In the genomic region with DNA sequence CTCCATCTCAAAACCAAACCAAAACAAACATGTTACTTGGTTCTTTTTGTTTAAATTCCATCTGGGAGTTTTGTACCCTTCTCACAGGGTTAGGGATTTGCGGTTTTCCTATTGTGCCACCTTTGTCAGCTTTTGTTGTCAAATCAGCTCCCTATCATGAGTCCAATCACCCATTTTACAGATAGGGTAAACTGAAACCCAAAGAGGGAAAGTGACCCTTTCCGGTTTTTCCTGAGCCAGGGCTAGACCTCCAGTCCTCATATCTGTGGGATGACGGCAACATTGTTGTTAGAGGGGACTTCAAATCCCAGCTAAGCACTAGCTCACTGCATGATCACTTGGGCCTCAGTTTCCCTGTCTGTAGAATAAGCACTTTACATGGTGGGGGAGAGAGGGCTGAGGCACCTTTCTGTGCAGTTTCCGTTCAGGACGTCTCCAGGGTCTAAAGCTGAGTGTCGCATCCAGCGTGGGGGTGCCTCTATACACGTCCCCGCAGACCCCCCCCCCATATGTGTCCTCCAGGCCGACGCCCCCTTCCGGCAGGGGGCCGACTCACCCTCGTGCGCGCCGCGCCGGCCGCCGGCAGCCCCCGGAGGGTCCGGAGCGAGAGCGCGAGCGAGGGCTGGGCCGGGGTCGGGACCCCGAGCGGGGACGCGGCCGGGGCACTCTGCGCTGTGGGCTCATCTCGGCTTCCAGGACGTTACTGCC, we compare ENCODE assay signal across 8 cellular contexts. TPM values are rescaled to one million over a fixed set of nuclear protein-coding genes. Genes with fewer than 3 reads are reported as not detected.
A peak's percentile ranks its signal among the peaks of the same experiment; 100 is the strongest.
DNase-seq lines count a peak whose midpoint lies in the region; ATAC-seq and TF ChIP-seq lines count a peak whose summit lies in the region.

No MANE protein-coding gene starts in this region.

- H3K9me2 ChIP-seq in GM23248 (ENCODE audit: insufficient read depth), result no peaks in the 10 kb centered on the region

- intact Hi-C loops in gastrocnemius medialis (cut with DNase I; ENCODE audit: low total_unique reads), result no loop called here

- ATAC-seq in gastrocnemius medialis (no peak), HG03354 (IDR thresholded peaks at IDR 0.05; ENCODE audit: poor library complexity, severe bottlenecking, unreplicated experiment) (no peak)

- H3K4me3 ChIP-seq in GM23248 (peak overlapping the region; percentile 81), WERI-Rb-1 (ENCODE audit: low read depth, low read length) (peak overlapping the region; percentile 69), fibroblast of pulmonary artery (replicated peaks; ENCODE audit: low read depth, low read length) (peak overlapping the region; percentile 69), gastrocnemius medialis (peak overlapping the region; percentile 41 to 56 (median 48))

- peak; percentile 32 for TF ChIP-seq CTCF in WERI-Rb-1 (IDR thresholded peaks at IDR 0.05; ENCODE audit: low read depth, low read length)
- no peak for TF ChIP-seq CTCF in fibroblast of pulmonary artery (IDR thresholded peaks at IDR 0.05; ENCODE audit: low read length, missing control alignments)
- no peak for TF ChIP-seq CTCF in gastrocnemius medialis (IDR thresholded peaks at IDR 0.05 in 4 of 5, conservative IDR thresholded peaks at IDR 0.05 in 1 of 5)

- H2AFZ ChIP-seq in GM23248, result peak overlapping the region; percentile 96

- peaks cover 8% of the 10 kb centered on the region; the same call in 1 of the 2 replicates for H3F3A ChIP-seq in GM23248 (ENCODE audit: insufficient read depth)

- H3K9me3 ChIP-seq in GM23248 (ENCODE audit: low read depth) (no peaks in the 10 kb centered on the region), WERI-Rb-1 (ENCODE audit: severe bottlenecking) (peaks cover 12% of the 10 kb centered on the region), gastrocnemius medialis (no peaks in the 10 kb centered on the region)

- H3K27ac ChIP-seq in GM23248, result no peak overlapping the region
- no peak overlapping the region for H3K27ac ChIP-seq in WERI-Rb-1
- no peak overlapping the region for H3K27ac ChIP-seq in gastrocnemius medialis

- H3K36me3 ChIP-seq in GM23248 (ENCODE audit: low read depth), result no peaks in the 10 kb centered on the region
- no peaks in the 10 kb centered on the region for H3K36me3 ChIP-seq in WERI-Rb-1
- no peaks in the 10 kb centered on the region for H3K36me3 ChIP-seq in gastrocnemius medialis

- no peak overlapping the region for H3K9ac ChIP-seq in GM23248

- H3K27me3 ChIP-seq in GM23248 (replicated peaks; ENCODE audit: insufficient read depth) (no peaks in the 10 kb centered on the region; the same call in 1 of the 2 replicates), WERI-Rb-1 (ENCODE audit: insufficient read depth, low read depth, severe bottlenecking) (peaks cover 8% of the 10 kb centered on the region), gastrocnemius medialis (peaks cover 21 to 29% (median 29%) of the 10 kb centered on the region in 3 donors)

- no peaks in the 10 kb centered on the region for H3K79me2 ChIP-seq in GM23248 (ENCODE audit: insufficient read depth)

- in situ Hi-C loops in GM23248 (cut with MboI) (loop anchor here (10.0 kb wide), 1 partner anchor 85 kb away; the partner anchor contains the start of genes ABHD8, DDA1 and MRPL34), gastrocnemius medialis (cut with MboI; ENCODE audit: low sequenced_read_pairs in 4 of 4) (loop anchor here (5.0 to 10.0 kb wide), 2 partner anchors 43 to 75 kb away; partner anchors contain the start of gene NXNL1 (in 1 of the 4))

- peak overlapping the region; percentile 77 for H3K4me2 ChIP-seq in GM23248 (ENCODE audit: unreplicated experiment)

- 13 to 32% methylated on average over 9 to 29 of the region's 37 CpGs for WGBS in GM23248 (ENCODE audit: low coverage in 1 of 2, low lambda C conversion rate in 2 of 2, missing lambda C conversion rate in 2 of 2), 2 experiments

- TF ChIP-seq POLR2A in gastrocnemius medialis (IDR thresholded peaks at IDR 0.05), result no peak

- DNase-seq in GM23248, result no peak
- peak; percentile 23 for DNase-seq in WERI-Rb-1
- no peak for DNase-seq in fibroblast of pulmonary artery (ENCODE audit: low read depth)
- no peak for DNase-seq in gastrocnemius medialis
- DNase-seq in NOMO-1 (lab: John Stamatoyannopoulos, UW; ENCODE audit: unreplicated experiment in 2 of 2), result no peak
- DNase-seq in putamen (ENCODE audit: low spot score), result no peak
- DNase-seq in SKM-1 treated with dmso at 0.1 percent for 144 hours (lab: John Stamatoyannopoulos, UW; ENCODE audit: unreplicated experiment), result no peak

- H3K4me1 ChIP-seq in GM23248 (ENCODE audit: insufficient read depth) (no peaks in the 10 kb centered on the region), gastrocnemius medialis (peaks cover 6% of the 10 kb centered on the region in 2 donors)

- H4K20me1 ChIP-seq in GM23248 (ENCODE audit: insufficient read depth), result no peaks in the 10 kb centered on the region

RNA-seq across cellular contexts. Expression of gene CCDC194, which starts 3.9 kb away (rescaled TPM):
- total RNA-seq in GM23248 (2014; rRNA removed; shearing (Covaris generic)), result not detected in 2 replicates
- polyA plus RNA-seq in GM23248 (2016; fragmentation: Nextera tagmentation; extraction: Ambion mirVana), result not detected in 2 replicates
- total RNA-seq in gastrocnemius medialis, result not detected

RNA-seq across cellular contexts. Expression of gene PLVAP, which starts 13.0 kb away (rescaled TPM):
- not detected in 2 replicates for total RNA-seq in GM23248 (2014; rRNA removed; shearing (Covaris generic))
- polyA plus RNA-seq in GM23248 (2016; fragmentation: Nextera tagmentation; extraction: Ambion mirVana), result not detected in 2 replicates
- 10 to 100 TPM; 11.5 to 45.1 (median 18.8) TPM for total RNA-seq in gastrocnemius medialis

RNA-seq across cellular contexts. Expression of gene BST2, which starts 15.3 kb away (rescaled TPM):
- total RNA-seq in GM23248 (2014; rRNA removed; shearing (Covaris generic)), result not detected in 2 replicates
- 0.75 and 0.79 TPM in 2 replicates for polyA plus RNA-seq in GM23248 (2016; fragmentation: Nextera tagmentation; extraction: Ambion mirVana)
- 10 to 100 TPM; 19.0 to 28.2 (median 23.1) TPM for total RNA-seq in gastrocnemius medialis

RNA-seq across cellular contexts. Expression of gene MVB12A, which starts 29.7 kb away (rescaled TPM):
- 68.3 and 73.9 TPM in 2 replicates for total RNA-seq in GM23248 (2014; rRNA removed; shearing (Covaris generic))
- polyA plus RNA-seq in GM23248 (2016; fragmentation: Nextera tagmentation; extraction: Ambion mirVana), result 49.6 and 55.3 TPM in 2 replicates
- total RNA-seq in gastrocnemius medialis, result 10 to 100 TPM; 35.8 to 62.7 (median 52.3) TPM

RNA-seq across cellular contexts. Expression of gene GTPBP3, which starts 52.8 kb away (rescaled TPM):
- 11.4 and 14.8 TPM in 2 replicates for total RNA-seq in GM23248 (2014; rRNA removed; shearing (Covaris generic))
- 7.6 and 7.9 TPM in 2 replicates for polyA plus RNA-seq in GM23248 (2016; fragmentation: Nextera tagmentation; extraction: Ambion mirVana)
- 10 to 100 TPM in 3 of 4 donors, 1 to 10 TPM in 1; 6.7 to 21.3 (median 11.1) TPM for total RNA-seq in gastrocnemius medialis

Comparison
In these comparisons a context has a peak if more than half of its experiments do, and no peak if none do; other contexts are left out.
1. RNA of gene PLVAP, which starts 13.0 kb away (total RNA-seq): 11.5 to 45.1 TPM in gastrocnemius medialis; not detected in GM23248; every median in the first group is over 10 times any median in the second.
2. RNA of gene BST2, which starts 15.3 kb away (total RNA-seq): 19.0 to 28.2 TPM in gastrocnemius medialis; not detected in GM23248; every median in the first group is over 10 times any median in the second.
3. Peak in every context shown above with its lines, with median percentiles within 50 percentile points of each other: H3K4me3 ChIP-seq.